In the genomic region with DNA sequence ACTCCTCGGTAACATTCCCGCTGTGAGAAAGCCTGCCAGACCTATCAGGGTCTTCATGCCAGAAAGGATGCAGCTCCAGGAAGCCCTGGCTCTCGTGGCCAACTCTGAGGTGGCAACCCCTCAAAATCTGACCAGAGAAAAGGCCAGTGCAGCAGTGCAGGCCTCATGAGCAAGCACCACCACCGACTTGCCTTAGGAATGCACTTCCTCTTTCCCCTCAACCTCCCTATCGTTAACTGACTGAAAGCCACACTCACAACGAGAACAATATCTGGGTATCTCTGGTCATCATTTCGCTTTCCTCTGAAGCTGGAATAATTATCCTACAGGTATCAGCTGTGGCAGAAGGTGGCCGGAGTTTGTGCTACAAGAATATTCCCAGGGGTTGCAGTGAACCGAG, we compare ENCODE assay signal across 18 cellular contexts.
"Had no signal": no experiment of that assay in that cellular context is flagged by ENCODE, and none has a peak within 500 bp of the region (broad histone marks: within the 10 kb centered on the region; RNA-seq: fewer than 3 reads in every experiment).

No MANE protein-coding gene starts in this region.

- H3K36me3 ChIP-seq: esophagus muscularis mucosa, gastrocnemius medialis, left ventricle myocardium inferior, lower lobe of right lung, spleen, transverse colon had no signal

- FAIRE-seq: keratinocyte had no signal

- ATAC-seq: effector memory CD8-positive, alpha-beta T cell; gastrocnemius medialis; lower lobe of right lung; natural killer cell; sciatic nerve; stimulated activated naive B cell treated with anti-CD40 and anti-IgM and Interleukin-4, amounts not matched to agents 10 μg/mL and 1 μg/mL and 100 μg/mL, for 72 hours; stimulated activated naive CD8-positive, alpha-beta T cell treated with anti-CD3 and anti-CD28 coated beads, Interleukin-15, amount 100 ng/mL, for 72 hours had no signal

- H3K27me3 ChIP-seq: gastrocnemius medialis, testis had no signal

- H3K4me3 ChIP-seq: esophagus muscularis mucosa, gastrocnemius medialis, left ventricle myocardium inferior, lower lobe of right lung, spleen, testis, transverse colon had no signal

- H3K9me3 ChIP-seq: esophagus muscularis mucosa, gastrocnemius medialis, left ventricle myocardium inferior, lower lobe of right lung, spleen, testis, transverse colon had no signal

- H3K27ac ChIP-seq: epithelial cell of prostate, esophagus muscularis mucosa, gastrocnemius medialis, left ventricle myocardium inferior, lower lobe of right lung, spleen, testis, transverse colon had no signal

- H3K4me1 ChIP-seq: esophagus muscularis mucosa, gastrocnemius medialis, left ventricle myocardium inferior, lower lobe of right lung, spleen, testis, transverse colon had no signal

- DNase-seq: effector memory CD8-positive, alpha-beta T cell; gastrocnemius medialis; left ventricle myocardium inferior; lower lobe of right lung; natural killer cell; posterior cingulate gyrus; spleen; stimulated activated CD4-positive, alpha-beta T cell treated with anti-CD3 and anti-CD28 coated beads, Interleukin-15, amount 100 ng/mL, for 24 hours; stimulated activated CD4-positive, alpha-beta T cell treated with anti-CD3 and anti-CD28 coated beads, Interleukin-1b, Interleukin-23, amount 100 ng/mL, for 48 hours; stimulated activated CD4-positive, alpha-beta T cell treated with anti-CD3 and anti-CD28 coated beads, Interleukin-4, amount 100 ng/mL, for 4 hours; stimulated activated naive B cell treated with anti-CD40 and anti-IgM and Interleukin-4, amounts not matched to agents 10 μg/mL and 1 μg/mL and 100 μg/mL, for 72 hours; stimulated activated naive CD8-positive, alpha-beta T cell treated with anti-CD3 and anti-CD28 coated beads, Interleukin-15, amount 100 ng/mL, for 72 hours; testis; transverse colon had no signal
